In the genomic region with DNA sequence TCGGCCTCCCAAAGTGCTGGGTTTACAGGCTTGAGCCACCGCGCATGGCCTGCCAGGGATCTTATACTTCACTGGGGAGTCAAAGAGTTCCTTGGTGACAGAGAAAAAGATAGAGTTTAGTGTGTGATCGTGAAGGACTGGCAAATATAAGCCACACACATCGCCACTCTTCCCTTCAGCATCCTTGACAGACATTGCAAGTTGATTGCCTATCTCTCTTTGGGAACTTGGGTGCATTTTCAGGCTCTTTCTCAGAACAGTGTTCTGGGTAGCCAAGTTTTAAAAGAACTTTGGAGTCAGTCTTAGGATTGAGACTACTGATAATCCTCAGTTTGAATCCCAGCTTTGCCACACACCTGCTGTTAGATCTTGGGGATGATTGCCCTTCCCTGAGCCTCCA, we compare ENCODE assay signal across 1 cellular context.
TF ChIP-seq lines count a peak whose summit lies in the region.

No MANE protein-coding gene starts in this region.

TF ChIP-seq in HepG2, 621 proteins besides CTCF, POLR2A, EP300 and RAD21:
- no peak for TF ChIP-seq ZNF577 (CRISPR knock-in tag; IDR thresholded peaks at IDR 0.05; ENCODE audit: borderline replicate concordance, low read depth)
